8 cellular contexts compared by ENCODE assay signal in the genomic region with DNA sequence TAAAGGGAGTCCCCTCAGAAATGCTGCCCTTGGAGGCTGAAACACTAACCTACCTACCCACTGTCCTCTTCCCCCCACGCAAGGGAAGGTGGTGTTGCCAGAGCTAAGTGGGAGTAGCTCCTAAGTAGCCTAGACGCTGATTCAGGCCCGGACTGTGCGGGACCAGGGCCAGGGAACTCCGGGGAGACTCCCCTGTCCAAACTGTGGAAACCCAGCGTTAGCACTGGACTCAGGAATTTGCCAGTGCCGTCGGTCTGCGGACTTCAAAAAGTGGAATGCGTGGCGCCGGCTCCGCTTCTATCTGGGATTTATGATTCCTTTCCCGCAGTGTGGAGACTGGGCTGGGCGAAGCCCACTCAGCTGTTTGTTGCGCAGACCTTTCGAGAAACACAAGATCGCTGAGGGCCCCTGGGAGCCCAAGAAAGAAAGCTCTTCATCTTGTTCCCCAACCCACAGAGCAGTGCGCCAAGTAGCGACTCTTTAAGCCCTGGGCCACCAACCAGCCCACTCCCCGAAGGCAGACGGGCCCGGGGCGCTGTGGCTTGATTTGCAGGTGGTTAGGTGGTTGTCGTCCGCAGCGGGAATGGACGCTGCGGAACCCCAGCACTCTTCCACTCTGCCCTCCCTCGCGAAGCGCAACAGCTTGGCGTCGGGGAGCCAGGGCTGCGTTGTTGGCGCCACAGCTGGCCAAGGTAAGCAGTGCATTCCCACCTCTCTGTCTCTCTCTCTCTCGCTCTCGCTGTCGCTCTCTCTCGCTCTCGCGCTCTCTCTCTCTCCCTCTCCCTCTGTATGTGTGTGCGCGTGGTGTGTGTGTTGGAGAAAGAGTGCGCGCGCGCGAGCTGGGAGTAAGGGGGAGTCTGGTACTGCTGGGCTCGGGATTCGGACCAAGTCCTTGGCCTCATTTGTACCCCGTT. TPM values are rescaled to one million over a fixed set of nuclear protein-coding genes. Genes with fewer than 3 reads are reported as not detected.
DNase-seq lines count a peak whose midpoint lies in the region; ATAC-seq lines count a peak whose summit lies in the region.

No MANE protein-coding gene starts in this region.

- H3K9me3 Mint-ChIP-seq in naive thymus-derived CD4-positive, alpha-beta T cell = peaks cover 0 to 4% (median 0%) of the 10 kb centered on the region in 11 donors

- ATAC-seq in GM18502 (IDR thresholded peaks at IDR 0.05; ENCODE audit: poor library complexity, unreplicated experiment) (peak; percentile 93), HG02885 (IDR thresholded peaks at IDR 0.05; ENCODE audit: poor library complexity, unreplicated experiment) (peak; percentile 91)
- peak; percentile 97 for ATAC-seq in naive thymus-derived CD4-positive, alpha-beta T cell

- no peaks in the 10 kb centered on the region for H3K9me3 ChIP-seq in esophagus (ENCODE audit: control insufficient read depth in 2 of 2, insufficient read depth in 1 of 2, low read depth in 1 of 2, low read length in 1 of 2)
- no peaks in the 10 kb centered on the region for H3K9me3 ChIP-seq in naive thymus-derived CD4-positive, alpha-beta T cell (ENCODE audit: control insufficient read depth in 2 of 3, low read length in 3 of 3)

- WGBS in esophagus, 2 donors = 4 to 29% methylated on average over 48 to 51 of the region's 52 CpGs

- H3K27ac Mint-ChIP-seq in naive thymus-derived CD4-positive, alpha-beta T cell = peak overlapping the region; percentile 18 to 96 (median 88)

- no peaks in the 10 kb centered on the region for H3K36me3 Mint-ChIP-seq in naive thymus-derived CD4-positive, alpha-beta T cell

- H3K4me3 ChIP-seq in esophagus (ENCODE audit: low read depth in 1 of 2, low read length in 2 of 2) = peak overlapping the region; percentile 31 to 42
- H3K4me3 ChIP-seq in naive thymus-derived CD4-positive, alpha-beta T cell (ENCODE audit: low read length) = peak overlapping the region; percentile 74

- H3K4me1 ChIP-seq in esophagus (ENCODE audit: control insufficient read depth in 2 of 2, insufficient read depth in 2 of 2, low read length in 1 of 2) = peaks cover 0 to 3% of the 10 kb centered on the region in 2 donors
- H3K4me1 ChIP-seq in naive thymus-derived CD4-positive, alpha-beta T cell (ENCODE audit: control insufficient read depth in 2 of 2, insufficient read depth in 2 of 2, low read length in 2 of 2) = peaks cover 0 to 2% of the 10 kb centered on the region in 2 donors

- H3K36me3 ChIP-seq in esophagus (ENCODE audit: control insufficient read depth in 2 of 2, insufficient read depth in 2 of 2, low read length in 1 of 2) = no peaks in the 10 kb centered on the region
- no peaks in the 10 kb centered on the region for H3K36me3 ChIP-seq in naive thymus-derived CD4-positive, alpha-beta T cell (ENCODE audit: control insufficient read depth in 2 of 3, insufficient read depth in 3 of 3, low read length in 3 of 3)

- H3K4me1 Mint-ChIP-seq in naive thymus-derived CD4-positive, alpha-beta T cell = peaks cover 8 to 31% (median 15%) of the 10 kb centered on the region in 7 donors

- intact Hi-C loops in naive thymus-derived CD4-positive, alpha-beta T cell (cut with micrococcal nuclease) = loop anchor here (1.0 to 5.0 kb wide), 4 partner anchors 10 to 158 kb away; a partner anchor contains a TSS

- H3K27me3 Mint-ChIP-seq in naive thymus-derived CD4-positive, alpha-beta T cell = peaks cover 16 to 78% (median 26%) of the 10 kb centered on the region in 5 donors

- peak overlapping the region; percentile 81 to 91 (median 87) for H3K4me3 Mint-ChIP-seq in naive thymus-derived CD4-positive, alpha-beta T cell

- CTCF ChIA-PET in naive thymus-derived CD4-positive, alpha-beta T cell (lab: Charles Lee) = interaction anchor here (0.6 to 2.2 kb wide), 13 partner anchors 9 to 177 kb away, joined by 3 to 8 read pairs (median 4); a partner anchor contains a TSS

- H3K27me3 ChIP-seq in esophagus (ENCODE audit: control insufficient read depth in 1 of 2, insufficient read depth in 2 of 2, low read length in 2 of 2) = peaks cover 0 to 5% of the 10 kb centered on the region in 2 donors
- peaks cover 0 to 3% of the 10 kb centered on the region in 2 donors for H3K27me3 ChIP-seq in naive thymus-derived CD4-positive, alpha-beta T cell (ENCODE audit: control insufficient read depth in 2 of 2, insufficient read depth in 2 of 2, low read length in 2 of 2)

- DNase-seq in NCI-H2171 (lab: John Stamatoyannopoulos, UW) (peak; percentile 50), NCI-H1417 treated with DMSO at 0.1 percent for 48 hours (lab: John Stamatoyannopoulos, UW) (no peak)
- peak; percentile 67 for DNase-seq in activated CD8-positive, alpha-beta memory T cell treated with anti-CD3 and anti-CD28 coated beads, Interleukin-2, amount 50 U/mL, for 4 hours
- peak; percentile 39 to 78 (median 63) for DNase-seq in naive thymus-derived CD4-positive, alpha-beta T cell
- DNase-seq in stimulated activated CD8-positive, alpha-beta memory T cell treated with anti-CD3 and anti-CD28 coated beads, Interleukin-7, amount 100 ng/mL, for 48 hours (ENCODE audit: extremely low read depth in 1 of 2, low read depth in 1 of 2) = peak; percentile 26 to 49

- no peak overlapping the region for H3K27ac ChIP-seq in esophagus (ENCODE audit: low read depth in 2 of 2, low read length in 1 of 2)
- H3K27ac ChIP-seq in naive thymus-derived CD4-positive, alpha-beta T cell (ENCODE audit: low read depth, low read length) = no peak overlapping the region

- POLR2A ChIA-PET in naive thymus-derived CD4-positive, alpha-beta T cell (lab: Charles Lee) = interaction anchor here (0.7 to 1.9 kb wide), 7 partner anchors 14 to 252 kb away, joined by 3 to 12 read pairs (median 4); a partner anchor contains a TSS

RNA-seq across cellular contexts. Expression of a gene that starts 2.0 kb away (rescaled TPM):
- polyA plus RNA-seq in esophagus = under 1 TPM; 0.10 to 0.59 TPM
- 1 to 10 TPM in 1 of 5 experiments, not detected in 4; 1.2 TPM for total RNA-seq in naive thymus-derived CD4-positive, alpha-beta T cell
- polyA plus RNA-seq in naive thymus-derived CD4-positive, alpha-beta T cell = under 1 TPM; 0.06 to 0.12 TPM

RNA-seq across cellular contexts. Expression of a gene that starts 52.7 kb away (rescaled TPM):
- not detected for polyA plus RNA-seq in esophagus
- not detected for total RNA-seq in naive thymus-derived CD4-positive, alpha-beta T cell
- not detected for polyA plus RNA-seq in naive thymus-derived CD4-positive, alpha-beta T cell

RNA-seq across cellular contexts. Expression of a gene that starts 58.6 kb away (rescaled TPM):
- 1 to 10 TPM; 3.1 to 4.8 TPM for polyA plus RNA-seq in esophagus
- total RNA-seq in naive thymus-derived CD4-positive, alpha-beta T cell = 10 to 100 TPM; 15.3 to 30.7 (median 26.3) TPM
- 10 to 100 TPM; 13.7 to 16.0 TPM for polyA plus RNA-seq in naive thymus-derived CD4-positive, alpha-beta T cell
